10 cellular contexts compared by ENCODE assay signal in genomic region chr1:42768172-42768571, GRCh38. TPM values are rescaled to one million over a fixed set of nuclear protein-coding genes. Genes with fewer than 3 reads are reported as not detected.
A peak's percentile ranks its signal among the peaks of the same experiment; 100 is the strongest.
DNase-seq lines count a peak whose midpoint lies in the region; ATAC-seq and TF ChIP-seq lines count a peak whose summit lies in the region.
"Had no signal": no experiment of that assay in that cellular context is flagged by ENCODE, and none has a peak within 500 bp of the region (broad histone marks: within the 10 kb centered on the region; RNA-seq: fewer than 3 reads in every experiment).

No MANE protein-coding gene starts in this region.

- WGBS in SK-N-SH (ENCODE audit: low lambda C conversion rate) = 59% methylated on average over 2 of the region's 2 CpGs

- no peak for TF ChIP-seq CTCF in SK-N-SH (IDR thresholded peaks at IDR 0.05)

- H3K27ac Mint-ChIP-seq in activated CD8-positive, alpha-beta T cell treated with anti-CD3 and anti-CD28 coated beads, Interleukin-2, amount 10 ng/mL, durations not matched to agents 7 days and 5 days = peak overlapping the region; percentile 96

- H2AFZ ChIP-seq in SK-N-SH (ENCODE audit: low read depth) = no peak overlapping the region

- H3K27me3 ChIP-seq in SK-N-SH (ENCODE audit: insufficient read depth) (no peaks in the 10 kb centered on the region), stomach smooth muscle (ENCODE audit: control insufficient read depth in 1 of 2, insufficient read depth in 2 of 2, low read length in 2 of 2) (no peaks in the 10 kb centered on the region)

- H3K9ac ChIP-seq in SK-N-SH (peak overlapping the region; percentile 74; the same call in 1 of the 2 replicates), stomach smooth muscle (ENCODE audit: low read length in 2 of 2) (peak overlapping the region; percentile 80 to 89)

- ATAC-seq in SK-N-SH treated with all-trans-retinoic acid at 6 μM for 48 hours (no peak), GM18873 (IDR thresholded peaks at IDR 0.05; ENCODE audit: low FRiP score, unreplicated experiment) (no peak)
- ATAC-seq in activated CD8-positive, alpha-beta T cell treated with anti-CD3 and anti-CD28 coated beads, Interleukin-2, amount 10 ng/mL, durations not matched to agents 7 days and 5 days = no peak

- no peak for TF ChIP-seq EP300 in SK-N-SH (IDR thresholded peaks at IDR 0.05; ENCODE audit: borderline replicate concordance in 1 of 2, low read depth in 1 of 2, low read length in 1 of 2)

- POLR2A ChIA-PET in SK-N-SH (lab: Yijun Ruan, JAX) = interaction anchor here (1.2 kb wide), 1 partner anchor 78 kb away, joined by 3 read pairs; the partner anchor contains the start of gene ZNF691
- POLR2A ChIA-PET in activated CD8-positive, alpha-beta T cell treated with anti-CD3 and anti-CD28 coated beads, Interleukin-2, amount 10 ng/mL, durations not matched to agents 7 days and 5 days (lab: Charles Lee) = interaction anchor here (0.6 to 2.8 kb wide), 7 partner anchors 85 to 590 kb away, joined by 3 to 36 read pairs (median 7); partner anchors contain the start of genes CDC20, PPIH and YBX1

- H3K4me1 ChIP-seq in SK-N-SH (ENCODE audit: control insufficient read depth in 1 of 2, insufficient read depth in 2 of 2, low read depth in 1 of 2, low read length in 1 of 2) (peaks cover 4 to 12% of the 10 kb centered on the region in 2 experiments; a peak in 2 of 4 replicates), stomach smooth muscle (ENCODE audit: control insufficient read depth, insufficient read depth, low read length) (peaks cover 18% of the 10 kb centered on the region)

- no peaks in the 10 kb centered on the region for H3K27me3 Mint-ChIP-seq in activated CD8-positive, alpha-beta T cell treated with anti-CD3 and anti-CD28 coated beads, Interleukin-2, amount 10 ng/mL, durations not matched to agents 7 days and 5 days (ENCODE audit: low read depth)

- H3K4me3 Mint-ChIP-seq in activated CD8-positive, alpha-beta T cell treated with anti-CD3 and anti-CD28 coated beads, Interleukin-2, amount 10 ng/mL, durations not matched to agents 7 days and 5 days = no peak overlapping the region

- H3K36me3 ChIP-seq in SK-N-SH (replicated peaks in 1 of 2; ENCODE audit: control insufficient read depth in 1 of 2, insufficient read depth in 2 of 2, low read length in 1 of 2) (peaks cover 9 to 12% of the 10 kb centered on the region in 2 experiments), stomach smooth muscle (ENCODE audit: control insufficient read depth in 2 of 2, insufficient read depth in 2 of 2, low read length in 2 of 2) (no peaks in the 10 kb centered on the region)

- no peaks in the 10 kb centered on the region for H3K9me2 ChIP-seq in SK-N-SH

- no peak for TF ChIP-seq RAD21 in SK-N-SH (IDR thresholded peaks at IDR 0.05; ENCODE audit: low read length)

- H4K20me1 ChIP-seq in SK-N-SH (ENCODE audit: insufficient read depth) = peaks cover 15% of the 10 kb centered on the region

- peak overlapping the region; percentile 76 for H3K4me2 ChIP-seq in SK-N-SH

- peaks cover 14% of the 10 kb centered on the region for H3F3A ChIP-seq in SK-N-SH (replicated peaks; ENCODE audit: insufficient read depth)

- H3K4me1 Mint-ChIP-seq in activated CD8-positive, alpha-beta T cell treated with anti-CD3 and anti-CD28 coated beads, Interleukin-2, amount 10 ng/mL, durations not matched to agents 7 days and 5 days (ENCODE audit: low read depth) = peaks cover 33% of the 10 kb centered on the region

- no peak overlapping the region for H3K27ac ChIP-seq in SK-N-SH (ENCODE audit: low read depth in 2 of 2, low read length in 1 of 2)
- H3K27ac ChIP-seq in stomach smooth muscle (ENCODE audit: low read length) = no peak overlapping the region

- peaks cover 29% of the 10 kb centered on the region for H3K36me3 Mint-ChIP-seq in activated CD8-positive, alpha-beta T cell treated with anti-CD3 and anti-CD28 coated beads, Interleukin-2, amount 10 ng/mL, durations not matched to agents 7 days and 5 days (ENCODE audit: low read depth)

- H3K79me2 ChIP-seq in SK-N-SH (ENCODE audit: insufficient read depth) = peaks cover 94% of the 10 kb centered on the region

- no peaks in the 10 kb centered on the region for H3K9me3 Mint-ChIP-seq in activated CD8-positive, alpha-beta T cell treated with anti-CD3 and anti-CD28 coated beads, Interleukin-2, amount 10 ng/mL, durations not matched to agents 7 days and 5 days (ENCODE audit: insufficient read depth)

- no peaks in the 10 kb centered on the region for H3K9me3 ChIP-seq in SK-N-SH
- H3K9me3 ChIP-seq in iPS-18c (ENCODE audit: control insufficient read depth, insufficient read depth, low read length) = no peaks in the 10 kb centered on the region
- no peaks in the 10 kb centered on the region for H3K9me3 ChIP-seq in stomach smooth muscle (ENCODE audit: control insufficient read depth in 2 of 2, low read length in 2 of 2)

- no peak for DNase-seq in SK-N-SH
- no peak for DNase-seq in activated CD8-positive, alpha-beta T cell treated with anti-CD3 and anti-CD28 coated beads, Interleukin-2, amount 10 ng/mL, durations not matched to agents 7 days and 5 days
- no peak for DNase-seq in hepatic stellate cell (ENCODE audit: low spot score)
- no peak for DNase-seq in cerebellar cortex (ENCODE audit: low spot score)
- DNase-seq: activated T-cell treated with anti-CD3 and anti-CD28 coated beads, Interleukin-2, amount 50 U/mL, for 48 hours had no signal

- CTCF ChIA-PET in SK-N-SH (lab: Yijun Ruan, JAX) = interaction anchor here (0.7 to 10.1 kb wide), 5 partner anchors 9 to 595 kb away, joined by 3 to 75 read pairs (median 4); partner anchors contain the start of gene ZNF691
- CTCF ChIA-PET in activated CD8-positive, alpha-beta T cell treated with anti-CD3 and anti-CD28 coated beads, Interleukin-2, amount 10 ng/mL, durations not matched to agents 7 days and 5 days (lab: Charles Lee) = interaction anchor here (0.6 to 5.9 kb wide), 8 partner anchors 11 to 306 kb away, joined by 3 to 90 read pairs (median 10); partner anchors contain the start of gene ZNF691

- H3K4me3 ChIP-seq in SK-N-SH (ENCODE audit: low read depth in 2 of 2, low read length in 1 of 2) (peak overlapping the region; percentile 77 to 91), iPS-18c (ENCODE audit: insufficient read depth, low read depth, low read length) (peak overlapping the region; percentile 99; the same call in 1 of the 2 replicates), stomach smooth muscle (ENCODE audit: low read length in 2 of 2) (peak overlapping the region; percentile 81 to 96)

TF ChIP-seq in SK-N-SH, 30 proteins besides CTCF, POLR2A, EP300 and RAD21 (continues in another document):
- TF ChIP-seq SIN3A (IDR thresholded peaks at IDR 0.05; ENCODE audit: borderline replicate concordance, low read depth, low read length) (no peak), POLR2AphosphoS5 (IDR thresholded peaks at IDR 0.05; ENCODE audit: low read depth, low read length) (no peak), ELF1 (IDR thresholded peaks at IDR 0.05) (no peak), YY1 (IDR thresholded peaks at IDR 0.05; ENCODE audit: low read depth) (no peak)

TF ChIP-seq in SK-N-SH treated with all-trans-retinoic acid at 6 μM for 48 hours, 23 proteins besides CTCF, POLR2A, EP300 and RAD21 (continues in another document):
- no peak for TF ChIP-seq ZNF70 (CRISPR knock-in tag; IDR thresholded peaks at IDR 0.05)
- no peak for TF ChIP-seq BACH2 (CRISPR knock-in tag; IDR thresholded peaks at IDR 0.05; ENCODE audit: borderline replicate concordance)
- no peak for TF ChIP-seq ZNF8 (CRISPR knock-in tag; IDR thresholded peaks at IDR 0.05)
- TF ChIP-seq ARNTL (CRISPR knock-in tag; IDR thresholded peaks at IDR 0.05; ENCODE audit: borderline replicate concordance, low read depth) = no peak
- TF ChIP-seq POU6F1 (CRISPR knock-in tag; IDR thresholded peaks at IDR 0.05; ENCODE audit: borderline replicate concordance, low read depth) = no peak
- no peak for TF ChIP-seq TOX (CRISPR knock-in tag; IDR thresholded peaks at IDR 0.05; ENCODE audit: borderline replicate concordance)

RNA-seq across cellular contexts. Expression of gene C1orf50, which starts 1.1 kb away (rescaled TPM):
- polyA plus RNA-seq in SK-N-SH (2012; rRNA removed) = 2.6 and 3.6 TPM in 2 replicates
- polyA plus RNA-seq in SK-N-SH (2012; cell fraction: cytosol; rRNA removed) = 5.1 and 7.3 TPM in 2 replicates
- polyA plus RNA-seq in SK-N-SH (2012; cell fraction: nucleus; rRNA removed) = 1.6 and 4.8 TPM in 2 replicates
- 1 to 10 TPM; 6.3 to 6.7 TPM for total RNA-seq in activated CD8-positive, alpha-beta T cell treated with anti-CD3 and anti-CD28 coated beads, Interleukin-2, amount 10 ng/mL, durations not matched to agents 7 days and 5 days

RNA-seq across cellular contexts. Expression of gene P3H1, which starts 1.3 kb away (rescaled TPM):
- polyA plus RNA-seq in SK-N-SH (2012; rRNA removed) = 64.3 and 66.8 TPM in 2 replicates
- 34.2 and 43.5 TPM in 2 replicates for polyA plus RNA-seq in SK-N-SH (2012; cell fraction: cytosol; rRNA removed)
- polyA plus RNA-seq in SK-N-SH (2012; cell fraction: nucleus; rRNA removed) = 174 and 250 TPM in 2 replicates
- 10 to 100 TPM; 42.9 to 45.5 TPM for total RNA-seq in activated CD8-positive, alpha-beta T cell treated with anti-CD3 and anti-CD28 coated beads, Interleukin-2, amount 10 ng/mL, durations not matched to agents 7 days and 5 days

RNA-seq across cellular contexts. Expression of gene TMEM269, which starts 16.6 kb away (rescaled TPM):
- polyA plus RNA-seq in SK-N-SH (2012; rRNA removed) = 0.05 and 0.08 TPM in 2 replicates
- polyA plus RNA-seq in SK-N-SH (2012; cell fraction: cytosol; rRNA removed) = 0.04 and 0.07 TPM in 2 replicates
- polyA plus RNA-seq in SK-N-SH (2012; cell fraction: nucleus; rRNA removed) = 0.21 and 0.25 TPM in 2 replicates
- under 1 TPM in 1 of 2 experiments, not detected in 1; 0.40 TPM for total RNA-seq in activated CD8-positive, alpha-beta T cell treated with anti-CD3 and anti-CD28 coated beads, Interleukin-2, amount 10 ng/mL, durations not matched to agents 7 days and 5 days
- total RNA-seq: A172 had no signal

RNA-seq across cellular contexts. Expression of gene CLDN19, which starts 28.1 kb away (rescaled TPM):
- not detected in 2 replicates for polyA plus RNA-seq in SK-N-SH (2012; rRNA removed)
- not detected in 2 replicates for polyA plus RNA-seq in SK-N-SH (2012; cell fraction: cytosol; rRNA removed)
- polyA plus RNA-seq in SK-N-SH (2012; cell fraction: nucleus; rRNA removed) = not detected in 2 replicates
- not detected for total RNA-seq in activated CD8-positive, alpha-beta T cell treated with anti-CD3 and anti-CD28 coated beads, Interleukin-2, amount 10 ng/mL, durations not matched to agents 7 days and 5 days
- total RNA-seq: A172 had no signal

RNA-seq across cellular contexts. Expression of gene ERMAP, which starts 48.8 kb away (rescaled TPM):
- polyA plus RNA-seq in SK-N-SH (2012; rRNA removed) = 10.4 and 13.4 TPM in 2 replicates
- 9.8 and 10.9 TPM in 2 replicates for polyA plus RNA-seq in SK-N-SH (2012; cell fraction: cytosol; rRNA removed)
- 18.7 and 27.2 TPM in 2 replicates for polyA plus RNA-seq in SK-N-SH (2012; cell fraction: nucleus; rRNA removed)
- 1 to 10 TPM; 5.7 to 6.0 TPM for total RNA-seq in activated CD8-positive, alpha-beta T cell treated with anti-CD3 and anti-CD28 coated beads, Interleukin-2, amount 10 ng/mL, durations not matched to agents 7 days and 5 days
